ENCODE assay signal across 18 cellular contexts in genomic region chr2:121475811-121476571, GRCh38. TPM values are rescaled to one million over a fixed set of nuclear protein-coding genes. Genes with fewer than 3 reads are reported as not detected.
A peak's percentile ranks its signal among the peaks of the same experiment; 100 is the strongest.
DNase-seq lines count a peak whose midpoint lies in the region; TF ChIP-seq lines count a peak whose summit lies in the region.
"Had no signal": no experiment of that assay in that cellular context is flagged by ENCODE, and none has a peak within 500 bp of the region (broad histone marks: within the 10 kb centered on the region; RNA-seq: fewer than 3 reads in every experiment).

No MANE protein-coding gene starts in this region.

- TF ChIP-seq CTCF in brain (conservative IDR thresholded peaks at IDR 0.05) (no peak), GM10266 (IDR thresholded peaks at IDR 0.05; ENCODE audit: control insufficient read depth, insufficient read depth, low read depth, missing control alignments) (no peak)

- no peak overlapping the region for H2AK5ac ChIP-seq in mesendoderm (ENCODE audit: low read length)

- H3K36me3 ChIP-seq in CD4-positive, alpha-beta memory T cell (ENCODE audit: insufficient read depth, low read length): no peaks in the 10 kb centered on the region
- H3K36me3 ChIP-seq in mesendoderm (ENCODE audit: control insufficient read depth, insufficient read depth, low read length): no peaks in the 10 kb centered on the region
- H3K36me3 ChIP-seq: WERI-Rb-1 had no signal

- H4K5ac ChIP-seq in mesendoderm (ENCODE audit: low read length): no peak overlapping the region

- H3K23ac ChIP-seq in mesendoderm (ENCODE audit: low read length): no peak overlapping the region

- H3K9me3 Mint-ChIP-seq in CD4-positive, alpha-beta memory T cell: peaks cover 0 to 3% (median 0%) of the 10 kb centered on the region in 8 donors
- no peaks in the 10 kb centered on the region for H3K9me3 Mint-ChIP-seq in brain

- no peaks in the 10 kb centered on the region for H3K9me3 ChIP-seq in CD4-positive, alpha-beta memory T cell (ENCODE audit: control insufficient read depth in 1 of 2, low read length in 2 of 2)

- intact Hi-C loops in CD4-positive, alpha-beta memory T cell (cut with micrococcal nuclease): no loop called here

- H3K27ac Mint-ChIP-seq in CD4-positive, alpha-beta memory T cell: peak overlapping the region in 6 of 7 donors; percentile 9 to 46 (median 27)
- peak overlapping the region; percentile 37 to 95 (median 89) for H3K27ac Mint-ChIP-seq in brain

- H3K79me1 ChIP-seq in mesendoderm (ENCODE audit: low read length): peaks cover 5% of the 10 kb centered on the region

- H3K4me3 Mint-ChIP-seq in CD4-positive, alpha-beta memory T cell: no peak overlapping the region
- peak overlapping the region in 3 of 5 experiments; percentile 65 to 75 (median 71) for H3K4me3 Mint-ChIP-seq in brain

- no peaks in the 10 kb centered on the region for H3K27me3 ChIP-seq in CD4-positive, alpha-beta memory T cell (ENCODE audit: insufficient read depth, low read length)
- no peaks in the 10 kb centered on the region for H3K27me3 ChIP-seq in mesendoderm (ENCODE audit: insufficient read depth, low read length, poor library complexity)

- no peak overlapping the region for H3K56ac ChIP-seq in mesendoderm (ENCODE audit: low read length)

- peak overlapping the region; percentile 41 for H3K18ac ChIP-seq in mesendoderm (ENCODE audit: low read length)

- no peak overlapping the region for H3K4ac ChIP-seq in mesendoderm (ENCODE audit: low read depth, low read length)

- peaks cover 13 to 46% (median 36%) of the 10 kb centered on the region in 4 donors for H3K4me1 Mint-ChIP-seq in CD4-positive, alpha-beta memory T cell
- peaks cover 100% of the 10 kb centered on the region for H3K4me1 Mint-ChIP-seq in brain

- H4K8ac ChIP-seq in mesendoderm (ENCODE audit: low read depth, low read length): no peak overlapping the region

- H3K27me3 Mint-ChIP-seq in CD4-positive, alpha-beta memory T cell: no peaks in the 10 kb centered on the region
- H3K27me3 Mint-ChIP-seq in brain: no peaks in the 10 kb centered on the region

- no peak overlapping the region for H3K27ac ChIP-seq in CD4-positive, alpha-beta memory T cell (ENCODE audit: low read depth, low read length)
- no peak overlapping the region for H3K27ac ChIP-seq in mesendoderm (ENCODE audit: low read depth, low read length)
- H3K27ac ChIP-seq: WERI-Rb-1 had no signal

- no peak for DNase-seq in CD4-positive, alpha-beta memory T cell
- DNase-seq in HT1080 (ENCODE audit: low read depth) (peak; percentile 28), mesendoderm (peak; percentile 16), NCI-H146 treated with DMSO at 0.1 percent for 48 hours (lab: John Stamatoyannopoulos, UW; ENCODE audit: unreplicated experiment) (no peak), RPMI8226 (no peak), GM10266 (ENCODE audit: extremely low spot score) (no peak)
- DNase-seq in NK-92 treated with Interleukin-12 subunit alpha and Interleukin-12 subunit beta, amount 100 ng/mL, for 24 hours (lab: John Stamatoyannopoulos, UW): no peak
- DNase-seq: activated CD8-positive, alpha-beta memory T cell treated with anti-CD3 and anti-CD28 coated beads, Interleukin-2, amount 50 U/mL, for 48 hours; effector CD4-positive, alpha-beta T cell; H7; NCI-H1417 treated with DMSO at 0.1 percent for 48 hours; NCI-H524 treated with DMSO at 0.1 percent for 48 hours; SHP77; WERI-Rb-1 had no signal

- H2BK120ac ChIP-seq in mesendoderm (ENCODE audit: low read depth, low read length): no peak overlapping the region

- H3K9ac ChIP-seq in mesendoderm (ENCODE audit: low read length): no peak overlapping the region

- CTCF ChIA-PET in CD4-positive, alpha-beta memory T cell (lab: Charles Lee; ENCODE audit: partially characterized antibody): no interaction called here

- no CpG with 5 or more reads among the region's 4 CpGs for WGBS in mesendoderm (ENCODE audit: extremely low coverage, insufficient coverage, low lambda C conversion rate)

- no peak overlapping the region for H3K4me3 ChIP-seq in CD4-positive, alpha-beta memory T cell (ENCODE audit: low read length in 2 of 2)
- H3K4me3 ChIP-seq in mesendoderm (ENCODE audit: low read length): no peak overlapping the region

- POLR2A ChIA-PET in CD4-positive, alpha-beta memory T cell (lab: Charles Lee; ENCODE audit: partially characterized antibody): no interaction called here

- H2BK15ac ChIP-seq in mesendoderm (replicated peaks; ENCODE audit: low read depth): no peak overlapping the region

- H3K79me2 ChIP-seq in mesendoderm (ENCODE audit: control insufficient read depth, insufficient read depth, low read length): peaks cover 2% of the 10 kb centered on the region

- H2BK5ac ChIP-seq in mesendoderm (ENCODE audit: low read length): no peak overlapping the region

- H3K4me2 ChIP-seq in mesendoderm (ENCODE audit: low read length): no peak overlapping the region

- no peaks in the 10 kb centered on the region for H3K4me1 ChIP-seq in CD4-positive, alpha-beta memory T cell (ENCODE audit: insufficient read depth, low read length)
- H3K4me1 ChIP-seq in mesendoderm (ENCODE audit: control insufficient read depth, low read depth, low read length): peaks cover 16% of the 10 kb centered on the region

- H3K36me3 Mint-ChIP-seq in CD4-positive, alpha-beta memory T cell: peaks cover 9 to 16% of the 10 kb centered on the region in 2 donors
- H3K36me3 Mint-ChIP-seq in brain: peaks cover 7% of the 10 kb centered on the region

RNA-seq across cellular contexts. Expression of gene RNU4ATAC, which starts 54.7 kb away (rescaled TPM):
- total RNA-seq in CD4-positive, alpha-beta memory T cell: not detected
- not detected for polyA plus RNA-seq in CD4-positive, alpha-beta memory T cell
- not detected in 2 replicates for total RNA-seq in HT1080 (2014; rRNA removed; shearing (Covaris generic))
- not detected in 2 replicates for polyA plus RNA-seq in HT1080 (2015; cell fraction: cytosol; rRNA removed)
- polyA plus RNA-seq in HT1080 (2015; cell fraction: nucleus; rRNA removed): not detected in 2 replicates
- not detected for polyA plus RNA-seq in brain (ENCODE audit: insufficient read depth, low read depth, low replicate concordance)
- polyA plus RNA-seq in mesendoderm (2013, experiment 1 of 2): not detected
- not detected for polyA plus RNA-seq in mesendoderm (2013, experiment 2 of 2)
- total RNA-seq: H7, kidney epithelial cell, sciatic nerve had no signal
- polyA plus RNA-seq: BJ had no signal

Comparison
In these comparisons a context has a peak if more than half of its experiments do, and no peak if none do; other contexts are left out.
1. DNase-seq: peak in HT1080 (single experiment) and mesendoderm (single experiment); none in CD4-positive, alpha-beta memory T cell (0 of 5), NK-92 treated with Interleukin-12 subunit alpha and Interleukin-12 subunit beta, amount 100 ng/mL, for 24 hours (single experiment), NCI-H146 treated with DMSO at 0.1 percent for 48 hours (single experiment), RPMI8226 (single experiment) and GM10266 (single experiment).
2. H3K4me3 Mint-ChIP-seq: peak in brain (3 of 5); none in CD4-positive, alpha-beta memory T cell (0 of 8).